In the genomic region with DNA sequence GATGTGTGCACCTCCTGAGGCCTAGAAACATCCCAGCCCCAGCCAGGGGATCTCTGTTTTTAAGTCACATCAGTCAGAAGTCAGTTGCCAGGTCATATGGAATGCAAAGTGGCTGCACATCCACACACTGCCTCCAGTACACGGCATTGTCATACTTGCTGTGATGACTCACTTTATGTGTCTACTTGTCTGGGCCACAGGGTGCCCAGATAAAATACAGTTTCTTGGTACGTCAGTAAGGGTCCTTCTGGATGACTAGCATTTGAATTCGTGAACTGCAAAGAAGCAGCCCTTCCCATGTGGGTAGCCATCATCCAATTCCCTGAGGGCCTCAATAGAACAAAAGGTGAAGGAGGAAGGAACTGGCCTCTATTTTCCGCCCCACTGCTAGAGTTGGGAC, we compare ENCODE assay signal across 15 cellular contexts. TPM values are rescaled to one million over a fixed set of nuclear protein-coding genes. Genes with fewer than 3 reads are reported as not detected.
DNase-seq lines count a peak whose midpoint lies in the region; ATAC-seq and TF ChIP-seq lines count a peak whose summit lies in the region.
"Had no signal": no experiment of that assay in that cellular context is flagged by ENCODE, and none has a peak within 500 bp of the region (broad histone marks: within the 10 kb centered on the region; RNA-seq: fewer than 3 reads in every experiment).

No MANE protein-coding gene starts in this region.

- intact Hi-C loops in sigmoid colon (cut with DNase I), result no loop called here

- TF ChIP-seq CTCF in sigmoid colon (IDR thresholded peaks at IDR 0.05), result no peak
- no peak for TF ChIP-seq CTCF in GM13976 (IDR thresholded peaks at IDR 0.05; ENCODE audit: borderline replicate concordance, control extremely low read depth, extremely low read depth, insufficient read depth, missing control alignments)

- H3K4me3 ChIP-seq in sigmoid colon, result no peak overlapping the region
- H3K4me3 ChIP-seq: stomach had no signal

- H3K36me3 Mint-ChIP-seq in activated T-cell treated with anti-CD3 and anti-CD28 coated beads, Interleukin-2, amount 50 U/mL, for 72 hours (ENCODE audit: insufficient read depth in 2 of 2), result peaks cover 17 to 40% of the 10 kb centered on the region in 2 donors
- H3K36me3 Mint-ChIP-seq in activated T-cell treated with anti-CD3 and anti-CD28 coated beads, Interleukin-2, amount 50 U/mL, for 24 hours (ENCODE audit: low read depth), result peaks cover 65% of the 10 kb centered on the region
- peaks cover 77% of the 10 kb centered on the region for H3K36me3 Mint-ChIP-seq in stimulated activated effector memory CD8-positive, alpha-beta T cell treated with anti-CD3 and anti-CD28 coated beads, Interleukin-12 subunit alpha, Interleukin-12 subunit beta, amount 100 ng/mL, for 72 hours

- peak; percentile 25 for DNase-seq in activated T-cell treated with anti-CD3 and anti-CD28 coated beads, Interleukin-2, amount 50 U/mL, for 72 hours
- no peak for DNase-seq in activated T-cell treated with anti-CD3 and anti-CD28 coated beads, Interleukin-2, amount 50 U/mL, for 24 hours
- DNase-seq in LHCN-M2 (ENCODE audit: low read depth) (peak; percentile 4), dermis blood vessel endothelial cell (peak; percentile 1), NCI-H446 treated with DMSO at 0.1 percent for 48 hours (lab: John Stamatoyannopoulos, UW) (no peak), sigmoid colon (no peak), GM13976 (ENCODE audit: low spot score) (no peak)
- DNase-seq in stimulated activated effector memory CD8-positive, alpha-beta T cell treated with anti-CD3 and anti-CD28 coated beads, Interleukin-12 subunit alpha, Interleukin-12 subunit beta, amount 100 ng/mL, for 72 hours (ENCODE audit: low spot score in 2 of 2), result no peak
- DNase-seq: activated B cell treated with CpG ODN at 0.5 μM for 24 hours; effector CD8-positive, alpha-beta T cell; foreskin melanocyte; NCI-H1694; NCI-H524 treated with DMSO at 0.1 percent for 48 hours; stomach had no signal

- peaks cover 0 to 18% (median 2%) of the 10 kb centered on the region in 4 donors for H3K4me1 ChIP-seq in sigmoid colon

- no peak overlapping the region for H3K27ac Mint-ChIP-seq in activated T-cell treated with anti-CD3 and anti-CD28 coated beads, Interleukin-2, amount 50 U/mL, for 72 hours
- H3K27ac Mint-ChIP-seq in activated T-cell treated with anti-CD3 and anti-CD28 coated beads, Interleukin-2, amount 50 U/mL, for 24 hours, result no peak overlapping the region
- H3K27ac Mint-ChIP-seq in stimulated activated effector memory CD8-positive, alpha-beta T cell treated with anti-CD3 and anti-CD28 coated beads, Interleukin-12 subunit alpha, Interleukin-12 subunit beta, amount 100 ng/mL, for 72 hours, result no peak overlapping the region
- H3K27ac Mint-ChIP-seq: activated B cell treated with CpG ODN at 0.5 μM for 24 hours, memory B cell had no signal

- no peak for TF ChIP-seq POLR2A in sigmoid colon (IDR thresholded peaks at IDR 0.05)

- peaks cover 0 to 1% (median 0%) of the 10 kb centered on the region in 4 donors for H3K9me3 ChIP-seq in sigmoid colon
- H3K9me3 ChIP-seq: stomach had no signal

- H3K27me3 Mint-ChIP-seq in activated T-cell treated with anti-CD3 and anti-CD28 coated beads, Interleukin-2, amount 50 U/mL, for 72 hours (ENCODE audit: low read depth), result no peaks in the 10 kb centered on the region
- no peaks in the 10 kb centered on the region for H3K27me3 Mint-ChIP-seq in activated T-cell treated with anti-CD3 and anti-CD28 coated beads, Interleukin-2, amount 50 U/mL, for 24 hours
- H3K27me3 Mint-ChIP-seq: activated B cell treated with CpG ODN at 0.5 μM for 24 hours, memory B cell had no signal

- peaks cover 28% of the 10 kb centered on the region for H3K4me1 Mint-ChIP-seq in activated T-cell treated with anti-CD3 and anti-CD28 coated beads, Interleukin-2, amount 50 U/mL, for 72 hours (ENCODE audit: low read depth)
- H3K4me1 Mint-ChIP-seq in activated T-cell treated with anti-CD3 and anti-CD28 coated beads, Interleukin-2, amount 50 U/mL, for 24 hours (ENCODE audit: low read depth), result peaks cover 21% of the 10 kb centered on the region
- H3K4me1 Mint-ChIP-seq in stimulated activated effector memory CD8-positive, alpha-beta T cell treated with anti-CD3 and anti-CD28 coated beads, Interleukin-12 subunit alpha, Interleukin-12 subunit beta, amount 100 ng/mL, for 72 hours, result peaks cover 19% of the 10 kb centered on the region
- H3K4me1 Mint-ChIP-seq: activated B cell treated with CpG ODN at 0.5 μM for 24 hours, memory B cell had no signal

- in situ Hi-C loops in GM13976 (cut with MboI; ENCODE audit: low sequenced_read_pairs, unreplicated experiment), result no loop called here

- 93 to 97% methylated on average over 4 of the region's 4 CpGs for WGBS in sigmoid colon, 2 donors

- TF ChIP-seq EP300 in sigmoid colon (IDR thresholded peaks at IDR 0.05), result no peak

- H3K4me3 Mint-ChIP-seq in activated T-cell treated with anti-CD3 and anti-CD28 coated beads, Interleukin-2, amount 50 U/mL, for 72 hours, result no peak overlapping the region
- no peak overlapping the region for H3K4me3 Mint-ChIP-seq in activated T-cell treated with anti-CD3 and anti-CD28 coated beads, Interleukin-2, amount 50 U/mL, for 24 hours
- no peak overlapping the region for H3K4me3 Mint-ChIP-seq in stimulated activated effector memory CD8-positive, alpha-beta T cell treated with anti-CD3 and anti-CD28 coated beads, Interleukin-12 subunit alpha, Interleukin-12 subunit beta, amount 100 ng/mL, for 72 hours
- H3K4me3 Mint-ChIP-seq: activated B cell treated with CpG ODN at 0.5 μM for 24 hours, memory B cell had no signal

- H3K27me3 ChIP-seq in sigmoid colon, result no peaks in the 10 kb centered on the region
- H3K27me3 ChIP-seq: stomach had no signal

- peaks cover 0 to 9% (median 0%) of the 10 kb centered on the region in 4 donors for H3K36me3 ChIP-seq in sigmoid colon

- ATAC-seq in activated T-cell treated with anti-CD3 and anti-CD28 coated beads, Interleukin-2, amount 50 U/mL, for 72 hours (replicated peaks in 1 of 2), result peak; percentile 92 to 96
- peak; percentile 93 for ATAC-seq in stimulated activated effector memory CD8-positive, alpha-beta T cell treated with anti-CD3 and anti-CD28 coated beads, Interleukin-12 subunit alpha, Interleukin-12 subunit beta, amount 100 ng/mL, for 72 hours

- peaks cover 0 to 2% of the 10 kb centered on the region in 2 donors for H3K9me3 Mint-ChIP-seq in activated T-cell treated with anti-CD3 and anti-CD28 coated beads, Interleukin-2, amount 50 U/mL, for 72 hours
- peaks cover 3% of the 10 kb centered on the region for H3K9me3 Mint-ChIP-seq in activated T-cell treated with anti-CD3 and anti-CD28 coated beads, Interleukin-2, amount 50 U/mL, for 24 hours
- no peaks in the 10 kb centered on the region for H3K9me3 Mint-ChIP-seq in stimulated activated effector memory CD8-positive, alpha-beta T cell treated with anti-CD3 and anti-CD28 coated beads, Interleukin-12 subunit alpha, Interleukin-12 subunit beta, amount 100 ng/mL, for 72 hours

- H3K27ac ChIP-seq in sigmoid colon, result peak overlapping the region in 1 of 4 donors; percentile 10
- H3K27ac ChIP-seq: stomach had no signal

RNA-seq across cellular contexts. Expression of gene AUH, which starts 27.7 kb away (rescaled TPM):
- total RNA-seq in activated T-cell treated with anti-CD3 and anti-CD28 coated beads, Interleukin-2, amount 50 U/mL, for 72 hours, result 10 to 100 TPM; 71.5 to 85.8 TPM
- total RNA-seq in LHCN-M2 (2014; rRNA removed) (10.6 and 11.5 TPM in 2 replicates), dermis blood vessel endothelial cell (13.3 and 20.4 TPM in 2 replicates), sigmoid colon (10 to 100 TPM; 27.1 to 36.4 (median 28.1) TPM)
- 3.4 TPM for polyA plus RNA-seq in LHCN-M2 (2012)
- 10 to 100 TPM; 13.1 to 40.9 (median 33.0) TPM for polyA plus RNA-seq in sigmoid colon

Comparison
In these comparisons a context has a peak if more than half of its experiments do, and no peak if none do; other contexts are left out.
1. DNase-seq: peak in activated T-cell treated with anti-CD3 and anti-CD28 coated beads, Interleukin-2, amount 50 U/mL, for 72 hours (2 of 2), LHCN-M2 (single experiment) and dermis blood vessel endothelial cell (single experiment); none in activated T-cell treated with anti-CD3 and anti-CD28 coated beads, Interleukin-2, amount 50 U/mL, for 24 hours (single experiment), stimulated activated effector memory CD8-positive, alpha-beta T cell treated with anti-CD3 and anti-CD28 coated beads, Interleukin-12 subunit alpha, Interleukin-12 subunit beta, amount 100 ng/mL, for 72 hours (0 of 2), NCI-H446 treated with DMSO at 0.1 percent for 48 hours (single experiment), sigmoid colon (single experiment) and GM13976 (single experiment).